ENCODE assay signal across 9 cellular contexts in the genomic region with DNA sequence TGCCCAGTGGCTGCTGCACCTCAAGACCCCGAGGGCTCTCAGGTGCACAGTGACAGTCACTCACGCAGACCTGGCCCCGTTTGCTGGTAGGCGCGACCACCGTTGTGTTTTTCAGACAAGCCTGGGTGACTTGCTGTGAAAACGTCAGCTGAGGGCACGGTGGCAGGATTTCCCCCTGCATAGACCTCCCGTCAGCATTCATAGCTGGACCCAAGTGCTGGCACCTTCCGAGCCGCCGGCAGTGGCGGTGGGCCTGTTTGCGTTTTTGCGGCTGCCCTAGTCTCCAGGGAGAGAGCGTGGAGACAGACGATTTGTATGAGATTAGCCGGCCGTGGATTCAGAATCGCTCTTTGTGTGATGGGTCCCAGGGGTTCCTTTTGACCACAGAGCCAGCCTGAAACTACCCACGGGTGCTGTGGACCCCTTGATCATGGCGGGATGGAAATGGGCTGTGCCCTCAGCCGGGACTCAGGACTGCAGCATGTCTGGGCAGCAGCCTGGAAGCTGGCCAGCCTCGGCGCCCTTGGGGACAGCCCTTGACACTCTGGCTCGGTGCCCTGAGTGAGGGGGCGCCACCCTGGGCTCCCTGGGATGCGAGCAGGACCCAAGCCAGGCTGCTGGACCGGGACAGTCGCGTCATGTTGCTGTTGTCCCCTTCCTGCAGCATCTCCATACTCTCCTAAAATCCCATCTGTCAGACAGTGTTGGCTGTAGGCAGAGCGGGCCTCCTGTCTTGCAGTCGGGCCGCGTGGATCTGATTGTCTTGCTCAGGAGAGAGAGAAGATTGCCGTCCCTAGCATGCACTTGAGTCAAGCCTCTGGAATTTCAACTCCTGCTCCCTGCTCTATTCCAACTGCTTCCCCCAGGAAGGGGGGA. TPM values are rescaled to one million over a fixed set of nuclear protein-coding genes. Genes with fewer than 3 reads are reported as not detected.
A peak's percentile ranks its signal among the peaks of the same experiment; 100 is the strongest.
DNase-seq lines count a peak whose midpoint lies in the region; ATAC-seq and TF ChIP-seq lines count a peak whose summit lies in the region.
"Had no signal": no experiment of that assay in that cellular context is flagged by ENCODE, and none has a peak within 500 bp of the region (broad histone marks: within the 10 kb centered on the region; RNA-seq: fewer than 3 reads in every experiment).

No MANE protein-coding gene starts in this region.

- no peaks in the 10 kb centered on the region for H3K27me3 Mint-ChIP-seq in CD4-positive, alpha-beta T cell
- H3K27me3 Mint-ChIP-seq: activated CD4-positive, alpha-beta memory T cell treated with anti-CD3 and anti-CD28 coated beads, Interleukin-2, amount 10 ng/mL, durations not matched to agents 7 days and 5 days had no signal

- TF ChIP-seq CTCF in CD4-positive, alpha-beta T cell (IDR thresholded peaks at IDR 0.05), result no peak

- CTCF ChIA-PET in CD4-positive, alpha-beta T cell (lab: Charles Lee), result no interaction called here

- H3K4me1 Mint-ChIP-seq in CD4-positive, alpha-beta T cell (ENCODE audit: low read depth), result peaks cover 9% of the 10 kb centered on the region

- ATAC-seq in Right ventricle myocardium inferior, result peak; percentile 25
- no peak for ATAC-seq in CD4-positive, alpha-beta T cell (ENCODE audit: poor library complexity)
- ATAC-seq in HG03571 (IDR thresholded peaks at IDR 0.05; ENCODE audit: unreplicated experiment), result no peak

- POLR2A ChIA-PET in CD4-positive, alpha-beta T cell (lab: Charles Lee), result no interaction called here

- peaks cover 11% of the 10 kb centered on the region for H3K36me3 Mint-ChIP-seq in CD4-positive, alpha-beta T cell (ENCODE audit: low read depth)

- DNase-seq in Right ventricle myocardium inferior (ENCODE audit: missing footprints) (peak; percentile 69), cardiac septum (ENCODE audit: low spot score) (no peak), dedifferentiated amniotic fluid mesenchymal stem cell (ENCODE audit: extremely low spot score) (peak; percentile 79), myocyte (ENCODE audit: low read depth) (peak; percentile 79), NCI-H1694 (lab: John Stamatoyannopoulos, UW) (no peak)
- no peak for DNase-seq in CD4-positive, alpha-beta T cell
- DNase-seq in activated CD8-positive, alpha-beta memory T cell treated with anti-CD3 and anti-CD28 coated beads, Interleukin-2, amount 50 U/mL, for 4 hours, result no peak
- DNase-seq: activated CD4-positive, alpha-beta memory T cell treated with anti-CD3 and anti-CD28 coated beads, Interleukin-2, amount 10 ng/mL, durations not matched to agents 7 days and 5 days had no signal

- no peaks in the 10 kb centered on the region for H3K9me3 ChIP-seq in CD4-positive, alpha-beta T cell (ENCODE audit: control insufficient read depth, low read length)

- H3K9me3 Mint-ChIP-seq in CD4-positive, alpha-beta T cell, result no peaks in the 10 kb centered on the region
- H3K9me3 Mint-ChIP-seq: activated CD4-positive, alpha-beta memory T cell treated with anti-CD3 and anti-CD28 coated beads, Interleukin-2, amount 10 ng/mL, durations not matched to agents 7 days and 5 days had no signal

- H3K27me3 ChIP-seq in CD4-positive, alpha-beta T cell (ENCODE audit: control insufficient read depth, insufficient read depth, low read length), result no peaks in the 10 kb centered on the region

- intact Hi-C loops in Right ventricle myocardium inferior (cut with DNase I), result no loop called here
- intact Hi-C loops in cardiac septum (cut with DNase I), result no loop called here
- intact Hi-C loops in CD4-positive, alpha-beta T cell (cut with DNase I, micrococcal nuclease), result no loop called here

- no peak overlapping the region for H3K27ac ChIP-seq in CD4-positive, alpha-beta T cell (ENCODE audit: low read depth, low read length)

- no peak overlapping the region for H3K4me3 Mint-ChIP-seq in CD4-positive, alpha-beta T cell
- H3K4me3 Mint-ChIP-seq: activated CD4-positive, alpha-beta memory T cell treated with anti-CD3 and anti-CD28 coated beads, Interleukin-2, amount 10 ng/mL, durations not matched to agents 7 days and 5 days had no signal

- H3K27ac Mint-ChIP-seq in CD4-positive, alpha-beta T cell, result no peak overlapping the region
- H3K27ac Mint-ChIP-seq: activated CD4-positive, alpha-beta memory T cell treated with anti-CD3 and anti-CD28 coated beads, Interleukin-2, amount 10 ng/mL, durations not matched to agents 7 days and 5 days had no signal

RNA-seq across cellular contexts. Expression of a gene that starts 8.6 kb away (rescaled TPM):
- total RNA-seq in Right ventricle myocardium inferior (38.6 TPM), cardiac septum (27.6 TPM), myocyte (25.8 and 41.9 TPM in 2 replicates)
- polyA plus RNA-seq in myocyte (2012), result 51.5 TPM
- total RNA-seq in CD4-positive, alpha-beta T cell, result 10 to 100 TPM; 41.8 to 42.5 TPM

Comparison
In these comparisons a context has a peak if more than half of its experiments do, and no peak if none do; other contexts are left out.
1. DNase-seq: peak in Right ventricle myocardium inferior (single experiment), dedifferentiated amniotic fluid mesenchymal stem cell (single experiment) and myocyte (single experiment); none in cardiac septum (single experiment), CD4-positive, alpha-beta T cell (0 of 10), NCI-H1694 (single experiment) and activated CD8-positive, alpha-beta memory T cell treated with anti-CD3 and anti-CD28 coated beads, Interleukin-2, amount 50 U/mL, for 4 hours (single experiment).